31 cellular contexts compared by ENCODE assay signal in the genomic region with DNA sequence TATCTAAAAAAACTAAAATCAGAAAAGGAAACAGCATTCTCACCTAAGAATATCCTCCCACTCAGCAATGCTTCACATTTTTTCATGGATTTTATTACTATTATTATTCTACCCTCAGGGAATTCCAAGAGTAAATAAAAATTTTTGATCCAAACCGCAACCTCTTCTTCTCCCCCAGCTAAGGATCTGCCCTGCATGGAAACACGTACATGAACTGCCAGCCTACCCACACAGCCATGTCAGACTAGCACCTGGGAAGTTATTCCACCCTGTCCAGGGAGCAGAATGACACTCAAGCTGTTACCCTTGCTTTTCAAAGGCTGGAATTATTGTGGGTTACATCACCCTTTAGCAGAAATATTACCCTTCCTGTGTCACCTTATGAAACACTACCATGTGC.
"Had no signal": no experiment of that assay in that cellular context is flagged by ENCODE, and none has a peak within 500 bp of the region (broad histone marks: within the 10 kb centered on the region; RNA-seq: fewer than 3 reads in every experiment).

No MANE protein-coding gene starts in this region.

- H3K9me3 ChIP-seq: ascending aorta, breast epithelium, esophagus muscularis mucosa, gastrocnemius medialis had no signal

- DNase-seq: activated CD4-positive, alpha-beta memory T cell treated with anti-CD3 and anti-CD28 coated beads, Interleukin-2, amount 10 ng/mL, durations not matched to agents 7 days and 5 days; activated CD4-positive, alpha-beta T cell treated with anti-CD3 and anti-CD28 coated beads for 1 hour; activated CD4-positive, alpha-beta T cell treated with anti-CD3 and anti-CD28 coated beads for 4 hours; activated CD4-positive, alpha-beta T cell treated with anti-CD3 and anti-CD28 coated beads, Interleukin-2, amount 10 ng/mL, durations not matched to agents 7 days and 5 days; activated CD4-positive, alpha-beta T cell treated with anti-CD3 and anti-CD28 coated beads, Interleukin-2, amount 50 U/mL, for 4 hours; activated CD8-positive, alpha-beta memory T cell treated with anti-CD3 and anti-CD28 coated beads, Interleukin-2, amount 50 U/mL, for 48 hours; activated gamma-delta T cell; activated naive CD4-positive, alpha-beta T cell; activated naive CD4-positive, alpha-beta T cell treated with anti-CD3 and anti-CD28 coated beads, Interleukin-2, amount 10 ng/mL, durations not matched to agents 7 days and 5 days; activated naive CD8-positive, alpha-beta T cell treated with anti-CD3 and anti-CD28 coated beads, Interleukin-2, amount 10 ng/mL, durations not matched to agents 7 days and 5 days; activated T-cell treated with anti-CD3 and anti-CD28 coated beads for 4 hours; activated T-cell treated with anti-CD3 and anti-CD28 coated beads, Interleukin-2, amount 50 U/mL, for 24 hours; activated T-cell treated with anti-CD3 and anti-CD28 coated beads, Interleukin-2, amount 50 U/mL, for 72 hours; dorsolateral prefrontal cortex; effector memory CD4-positive, alpha-beta T cell; endodermal cell; erythroblast; gastrocnemius medialis; glutamatergic neuron; T-helper 2 cell had no signal

- H3K27me3 ChIP-seq: ascending aorta, breast epithelium, dorsolateral prefrontal cortex, esophagus muscularis mucosa, foreskin keratinocyte, gastrocnemius medialis had no signal

- H3K27ac Mint-ChIP-seq: activated CD4-positive, alpha-beta memory T cell treated with anti-CD3 and anti-CD28 coated beads, Interleukin-2, amount 10 ng/mL, durations not matched to agents 7 days and 5 days; activated CD4-positive, alpha-beta T cell treated with anti-CD3 and anti-CD28 coated beads, Interleukin-2, amount 10 ng/mL, durations not matched to agents 7 days and 5 days; activated naive CD4-positive, alpha-beta T cell treated with anti-CD3 and anti-CD28 coated beads, Interleukin-2, amount 10 ng/mL, durations not matched to agents 7 days and 5 days; activated naive CD4-positive, alpha-beta T cell treated with anti-CD3 and anti-CD28 coated beads, Interleukin-2, amount 50 U/mL, for 72 hours; activated naive CD8-positive, alpha-beta T cell treated with anti-CD3 and anti-CD28 coated beads, Interleukin-2, amount 10 ng/mL, durations not matched to agents 7 days and 5 days; activated T-cell treated with anti-CD3 and anti-CD28 coated beads, Interleukin-2, amount 50 U/mL, for 24 hours; activated T-cell treated with anti-CD3 and anti-CD28 coated beads, Interleukin-2, amount 50 U/mL, for 72 hours; brain; dendritic cell treated with granulocyte-macrophage colony-stimulating factor and Interleukin-4, amounts not matched to agents 40 ng/mL and 50 ng/mL, for 4 days; endodermal cell; WTC11 had no signal

- H3K4me1 Mint-ChIP-seq: activated CD4-positive, alpha-beta memory T cell treated with anti-CD3 and anti-CD28 coated beads, Interleukin-2, amount 10 ng/mL, durations not matched to agents 7 days and 5 days; activated CD4-positive, alpha-beta T cell treated with anti-CD3 and anti-CD28 coated beads, Interleukin-2, amount 10 ng/mL, durations not matched to agents 7 days and 5 days; activated naive CD4-positive, alpha-beta T cell treated with anti-CD3 and anti-CD28 coated beads, Interleukin-2, amount 10 ng/mL, durations not matched to agents 7 days and 5 days; activated naive CD8-positive, alpha-beta T cell treated with anti-CD3 and anti-CD28 coated beads, Interleukin-2, amount 10 ng/mL, durations not matched to agents 7 days and 5 days; brain; central memory CD8-positive, alpha-beta T cell; endodermal cell had no signal

- ATAC-seq: activated naive CD4-positive, alpha-beta T cell treated with anti-CD3 and anti-CD28 coated beads, Interleukin-2, amount 50 U/mL, for 72 hours; activated T-cell treated with anti-CD3 and anti-CD28 coated beads, Interleukin-2, amount 50 U/mL, for 72 hours; foreskin keratinocyte; gastrocnemius medialis; WTC11 had no signal

- H3K9me3 Mint-ChIP-seq: activated CD4-positive, alpha-beta memory T cell treated with anti-CD3 and anti-CD28 coated beads, Interleukin-2, amount 10 ng/mL, durations not matched to agents 7 days and 5 days; activated CD4-positive, alpha-beta T cell treated with anti-CD3 and anti-CD28 coated beads, Interleukin-2, amount 10 ng/mL, durations not matched to agents 7 days and 5 days; activated naive CD4-positive, alpha-beta T cell treated with anti-CD3 and anti-CD28 coated beads, Interleukin-2, amount 10 ng/mL, durations not matched to agents 7 days and 5 days; activated naive CD8-positive, alpha-beta T cell treated with anti-CD3 and anti-CD28 coated beads, Interleukin-2, amount 10 ng/mL, durations not matched to agents 7 days and 5 days; activated T-cell treated with anti-CD3 and anti-CD28 coated beads, Interleukin-2, amount 50 U/mL, for 24 hours; activated T-cell treated with anti-CD3 and anti-CD28 coated beads, Interleukin-2, amount 50 U/mL, for 72 hours; dendritic cell treated with granulocyte-macrophage colony-stimulating factor and Interleukin-4, amounts not matched to agents 40 ng/mL and 50 ng/mL, for 4 days; endodermal cell; WTC11 had no signal

- H3K4me1 ChIP-seq: ascending aorta, breast epithelium, esophagus muscularis mucosa, foreskin keratinocyte, gastrocnemius medialis had no signal

- H3K27ac ChIP-seq: ascending aorta, coronary artery, dorsolateral prefrontal cortex, esophagus muscularis mucosa, foreskin keratinocyte, gastrocnemius medialis, VCaP had no signal

- H3K4me3 ChIP-seq: ascending aorta, breast epithelium, coronary artery, dorsolateral prefrontal cortex, esophagus muscularis mucosa, gastrocnemius medialis had no signal

- H3K4me3 Mint-ChIP-seq: activated CD4-positive, alpha-beta memory T cell treated with anti-CD3 and anti-CD28 coated beads, Interleukin-2, amount 10 ng/mL, durations not matched to agents 7 days and 5 days; activated CD4-positive, alpha-beta T cell treated with anti-CD3 and anti-CD28 coated beads, Interleukin-2, amount 10 ng/mL, durations not matched to agents 7 days and 5 days; activated naive CD4-positive, alpha-beta T cell treated with anti-CD3 and anti-CD28 coated beads, Interleukin-2, amount 10 ng/mL, durations not matched to agents 7 days and 5 days; activated naive CD8-positive, alpha-beta T cell treated with anti-CD3 and anti-CD28 coated beads, Interleukin-2, amount 10 ng/mL, durations not matched to agents 7 days and 5 days; activated T-cell treated with anti-CD3 and anti-CD28 coated beads, Interleukin-2, amount 50 U/mL, for 24 hours; activated T-cell treated with anti-CD3 and anti-CD28 coated beads, Interleukin-2, amount 50 U/mL, for 72 hours; brain; central memory CD8-positive, alpha-beta T cell; dendritic cell treated with granulocyte-macrophage colony-stimulating factor and Interleukin-4, amounts not matched to agents 40 ng/mL and 50 ng/mL, for 4 days; endodermal cell; WTC11 had no signal

- H3K27me3 Mint-ChIP-seq: activated CD4-positive, alpha-beta memory T cell treated with anti-CD3 and anti-CD28 coated beads, Interleukin-2, amount 10 ng/mL, durations not matched to agents 7 days and 5 days; activated CD4-positive, alpha-beta T cell treated with anti-CD3 and anti-CD28 coated beads, Interleukin-2, amount 10 ng/mL, durations not matched to agents 7 days and 5 days; activated naive CD4-positive, alpha-beta T cell treated with anti-CD3 and anti-CD28 coated beads, Interleukin-2, amount 10 ng/mL, durations not matched to agents 7 days and 5 days; activated T-cell treated with anti-CD3 and anti-CD28 coated beads, Interleukin-2, amount 50 U/mL, for 24 hours; brain; central memory CD8-positive, alpha-beta T cell; dendritic cell treated with granulocyte-macrophage colony-stimulating factor and Interleukin-4, amounts not matched to agents 40 ng/mL and 50 ng/mL, for 4 days had no signal

- H3K36me3 Mint-ChIP-seq: activated naive CD4-positive, alpha-beta T cell treated with anti-CD3 and anti-CD28 coated beads, Interleukin-2, amount 10 ng/mL, durations not matched to agents 7 days and 5 days; activated naive CD4-positive, alpha-beta T cell treated with anti-CD3 and anti-CD28 coated beads, Interleukin-2, amount 50 U/mL, for 72 hours; activated naive CD8-positive, alpha-beta T cell treated with anti-CD3 and anti-CD28 coated beads, Interleukin-2, amount 10 ng/mL, durations not matched to agents 7 days and 5 days; brain; WTC11 had no signal

- H3K36me3 ChIP-seq: ascending aorta, breast epithelium, esophagus muscularis mucosa, gastrocnemius medialis had no signal
